ENCODE assay signal across 30 cellular contexts in the genomic region with DNA sequence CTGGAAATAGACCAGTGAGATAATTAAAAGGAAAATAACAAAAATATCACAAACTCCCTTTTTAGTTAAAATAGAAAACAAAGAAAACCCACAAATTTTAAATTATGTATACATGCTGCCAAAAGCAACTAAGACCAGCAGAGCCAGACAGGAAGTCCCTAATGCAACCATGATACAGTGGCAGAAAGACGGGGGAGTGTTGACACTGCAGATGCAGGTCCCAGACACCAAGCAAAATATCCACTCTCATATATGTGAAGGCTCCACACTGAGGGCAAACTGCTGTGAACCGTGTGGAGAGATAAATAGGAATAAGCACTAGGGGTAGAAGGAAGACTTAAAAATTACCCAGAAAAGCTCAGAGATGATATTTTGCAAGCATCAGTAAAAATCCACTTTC.
A peak's percentile ranks its signal among the peaks of the same experiment; 100 is the strongest.
DNase-seq lines count a peak whose midpoint lies in the region; TF ChIP-seq lines count a peak whose summit lies in the region.
"Had no signal": no experiment of that assay in that cellular context is flagged by ENCODE, and none has a peak within 500 bp of the region (broad histone marks: within the 10 kb centered on the region; RNA-seq: fewer than 3 reads in every experiment).

No MANE protein-coding gene starts in this region.

- H3K4me1 ChIP-seq in A673 (ENCODE audit: insufficient read depth, low read length, poor library complexity, severe bottlenecking) (peaks cover 16% of the 10 kb centered on the region), neural progenitor cell (peaks cover 12% of the 10 kb centered on the region)
- H3K4me1 ChIP-seq: upper lobe of left lung had no signal

- intact Hi-C loops in A673 (cut with micrococcal nuclease; ENCODE audit: unreplicated experiment) = no loop called here

- H3K36me3 ChIP-seq in A673 (ENCODE audit: insufficient read depth, low read length, poor library complexity, severe bottlenecking) (no peaks in the 10 kb centered on the region), SK-N-MC (ENCODE audit: insufficient read depth, low read length) (no peaks in the 10 kb centered on the region), neural progenitor cell (no peaks in the 10 kb centered on the region)
- H3K36me3 ChIP-seq: upper lobe of left lung had no signal

- CTCF ChIA-PET in A673 (lab: Charles Lee) = interaction anchor here (0.6 kb wide), 1 partner anchor 166 kb away, joined by 8 read pairs; no protein-coding TSS in a partner anchor

- H3K9me3 ChIP-seq in A673 (ENCODE audit: low read depth, low read length, poor library complexity, severe bottlenecking) = no peaks in the 10 kb centered on the region
- H3K9me3 ChIP-seq in SK-N-MC (ENCODE audit: low read depth, low read length) = no peaks in the 10 kb centered on the region
- no peaks in the 10 kb centered on the region for H3K9me3 ChIP-seq in neural progenitor cell (ENCODE audit: low read depth)
- H3K9me3 ChIP-seq: upper lobe of left lung had no signal

- no peaks in the 10 kb centered on the region for H3K27me3 Mint-ChIP-seq in neural progenitor cell (ENCODE audit: insufficient read depth, low read depth)
- H3K27me3 Mint-ChIP-seq: activated naive CD8-positive, alpha-beta T cell treated with anti-CD3 and anti-CD28 coated beads, Interleukin-2, amount 50 U/mL, for 24 hours; CD4-positive, alpha-beta memory T cell; naive thymus-derived CD4-positive, alpha-beta T cell; T-helper 17 cell had no signal

- no peak overlapping the region for H3K4me3 Mint-ChIP-seq in neural progenitor cell
- H3K4me3 Mint-ChIP-seq: activated naive CD8-positive, alpha-beta T cell treated with anti-CD3 and anti-CD28 coated beads, Interleukin-2, amount 50 U/mL, for 24 hours; activated T-cell treated with anti-CD3 and anti-CD28 coated beads, Interleukin-2, amount 50 U/mL, for 4 hours; CD4-positive, alpha-beta memory T cell; naive thymus-derived CD4-positive, alpha-beta T cell; T-helper 17 cell had no signal

- H4K20me1 ChIP-seq in neural progenitor cell (ENCODE audit: low read depth) = no peaks in the 10 kb centered on the region

- TF ChIP-seq CTCF in A673 (conservative IDR thresholded peaks at IDR 0.05; ENCODE audit: low read depth, low read length) (no peak), neural progenitor cell (IDR thresholded peaks at IDR 0.05) (no peak)

- H3K27me3 ChIP-seq in A673 (replicated peaks; ENCODE audit: insufficient read depth, low read depth, low read length, poor library complexity) = no peaks in the 10 kb centered on the region
- H3K27me3 ChIP-seq in neural progenitor cell = no peaks in the 10 kb centered on the region
- H3K27me3 ChIP-seq: upper lobe of left lung had no signal

- no TSS peak for BruUV-seq in A673 (replicated peaks; lab: Mats Ljungman, UMichigan)

- H3K4me3 ChIP-seq in A673 (ENCODE audit: low read depth, low read length, poor library complexity, severe bottlenecking) = no peak overlapping the region
- H3K4me3 ChIP-seq in SK-N-MC = peak overlapping the region; percentile 10
- no peak overlapping the region for H3K4me3 ChIP-seq in neural progenitor cell
- H3K4me3 ChIP-seq: skin epidermis, upper lobe of left lung had no signal

- no peaks in the 10 kb centered on the region for H3F3A ChIP-seq in neural progenitor cell (ENCODE audit: low read depth)

- H3K9me3 Mint-ChIP-seq in neural progenitor cell = no peaks in the 10 kb centered on the region
- H3K9me3 Mint-ChIP-seq: activated naive CD8-positive, alpha-beta T cell treated with anti-CD3 and anti-CD28 coated beads, Interleukin-2, amount 50 U/mL, for 24 hours had no signal

- H3K27ac ChIP-seq in A673 (ENCODE audit: low read depth, low read length, poor library complexity, severe bottlenecking) = no peak overlapping the region
- H3K27ac ChIP-seq in SK-N-MC = no peak overlapping the region
- H3K27ac ChIP-seq in neural progenitor cell = no peak overlapping the region
- H3K27ac ChIP-seq: RWPE1, skin epidermis, upper lobe of left lung had no signal

- no peaks in the 10 kb centered on the region for H3K4me1 Mint-ChIP-seq in neural progenitor cell
- H3K4me1 Mint-ChIP-seq: activated naive CD8-positive, alpha-beta T cell treated with anti-CD3 and anti-CD28 coated beads, Interleukin-2, amount 50 U/mL, for 24 hours; CD4-positive, alpha-beta memory T cell; T-helper 17 cell had no signal

- POLR2A ChIA-PET in A673 (lab: Charles Lee; ENCODE audit: low non-redundant PET) = no interaction called here

- H3K9ac ChIP-seq in SK-N-MC (ENCODE audit: insufficient read length) (no peak overlapping the region), neural progenitor cell (no peak overlapping the region)

- DNase-seq in A673 (ENCODE audit: low spot score) = peak; percentile 35
- DNase-seq in Kasumi-1 (lab: John Stamatoyannopoulos, UW) = peak; percentile 5 to 34
- no peak for DNase-seq in SK-N-MC (ENCODE audit: low read depth, low spot score)
- no peak for DNase-seq in neural progenitor cell (ENCODE audit: low spot score)
- DNase-seq in middle frontal gyrus (ENCODE audit: extremely low spot score, low spot score) = no peak
- DNase-seq in NCI-H510A treated with DMSO at 0.1 percent for 48 hours (lab: John Stamatoyannopoulos, UW) = no peak
- no peak for DNase-seq in SHP77 treated with DMSO at 0.1 percent for 48 hours (lab: John Stamatoyannopoulos, UW)
- no peak for DNase-seq in SHP77 (lab: John Stamatoyannopoulos, UW)
- DNase-seq: activated gamma-delta T cell treated with Interleukin-2 at 50 U/mL for 16 hours; activated naive CD8-positive, alpha-beta T cell treated with anti-CD3 and anti-CD28 coated beads, Interleukin-2, amount 50 U/mL, for 24 hours; activated T-cell treated with anti-CD3 and anti-CD28 coated beads, Interleukin-2, amount 50 U/mL, for 4 hours; AML-193; caudate nucleus; CD4-positive, alpha-beta memory T cell; EL; foreskin fibroblast; H7; KBM-7; kidney; naive thymus-derived CD4-positive, alpha-beta T cell; NCI-H1105; NCI-H1930; NCI-H226; NCI-H774; nucleus accumbens; stimulated activated naive CD4-positive, alpha-beta T cell; T-helper 17 cell; upper lobe of left lung had no signal

- H3K4me2 ChIP-seq in neural progenitor cell = no peak overlapping the region

- peak overlapping the region; percentile 61 for H2AFZ ChIP-seq in neural progenitor cell (replicated peaks)

- no peak overlapping the region for H3K27ac Mint-ChIP-seq in neural progenitor cell
- H3K27ac Mint-ChIP-seq: activated naive CD8-positive, alpha-beta T cell treated with anti-CD3 and anti-CD28 coated beads, Interleukin-2, amount 50 U/mL, for 24 hours; CD4-positive, alpha-beta memory T cell; naive thymus-derived CD4-positive, alpha-beta T cell; T-helper 17 cell had no signal

- H3K79me2 ChIP-seq in neural progenitor cell (ENCODE audit: low read depth) = no peaks in the 10 kb centered on the region

- H3K36me3 Mint-ChIP-seq in neural progenitor cell = no peaks in the 10 kb centered on the region
- H3K36me3 Mint-ChIP-seq: CD4-positive, alpha-beta memory T cell had no signal

Comparison
In these comparisons a context has a peak if more than half of its experiments do, and no peak if none do; other contexts are left out.
1. DNase-seq: peak in A673 (single experiment) and Kasumi-1 (2 of 2); none in SK-N-MC (single experiment), neural progenitor cell (single experiment), middle frontal gyrus (single experiment), NCI-H510A treated with DMSO at 0.1 percent for 48 hours (single experiment), SHP77 treated with DMSO at 0.1 percent for 48 hours (single experiment) and SHP77 (0 of 2).